14 cellular contexts compared by ENCODE assay signal in genomic region chr19:42514449-42514848, GRCh38. TPM values are rescaled to one million over a fixed set of nuclear protein-coding genes. Genes with fewer than 3 reads are reported as not detected.
A peak's percentile ranks its signal among the peaks of the same experiment; 100 is the strongest.
DNase-seq lines count a peak whose midpoint lies in the region; ATAC-seq and TF ChIP-seq lines count a peak whose summit lies in the region.
"Had no signal": no experiment of that assay in that cellular context is flagged by ENCODE, and none has a peak within 500 bp of the region (broad histone marks: within the 10 kb centered on the region; RNA-seq: fewer than 3 reads in every experiment).

No MANE protein-coding gene starts in this region.

- no peaks in the 10 kb centered on the region for H3K36me3 Mint-ChIP-seq in activated CD4-positive, alpha-beta T cell treated with anti-CD3 and anti-CD28 coated beads for 36 hours (ENCODE audit: low read depth)
- H3K36me3 Mint-ChIP-seq in activated naive CD4-positive, alpha-beta T cell treated with anti-CD3 and anti-CD28 coated beads, Interleukin-2, amount 10 ng/mL, durations not matched to agents 7 days and 5 days = peaks cover 56% of the 10 kb centered on the region

- H3K27me3 Mint-ChIP-seq in activated CD4-positive, alpha-beta T cell treated with anti-CD3 and anti-CD28 coated beads for 36 hours = no peaks in the 10 kb centered on the region
- no peaks in the 10 kb centered on the region for H3K27me3 Mint-ChIP-seq in activated naive CD4-positive, alpha-beta T cell treated with anti-CD3 and anti-CD28 coated beads, Interleukin-2, amount 10 ng/mL, durations not matched to agents 7 days and 5 days
- H3K27me3 Mint-ChIP-seq: CD8-positive, alpha-beta memory T cell had no signal

- peak; percentile 19 for DNase-seq in activated CD4-positive, alpha-beta T cell treated with anti-CD3 and anti-CD28 coated beads for 36 hours
- DNase-seq in activated CD4-positive, alpha-beta T cell treated with anti-CD3 and anti-CD28 coated beads for 4 hours = no peak
- no peak for DNase-seq in activated naive CD4-positive, alpha-beta T cell treated with anti-CD3 and anti-CD28 coated beads, Interleukin-2, amount 10 ng/mL, durations not matched to agents 7 days and 5 days
- no peak for DNase-seq in activated naive CD4-positive, alpha-beta T cell treated with anti-CD3 and anti-CD28 coated beads, Interleukin-2, amount 50 U/mL, for 16 hours
- DNase-seq in epithelial cell of esophagus (ENCODE audit: low read depth) (peak; percentile 36), LoVo (ENCODE audit: low spot score) (no peak), cerebellar nuclear complex (lab: John Stamatoyannopoulos, UW) (no peak)
- no peak for DNase-seq in effector CD4-positive, alpha-beta T cell
- DNase-seq: AML-193; CD8-positive, alpha-beta memory T cell; DMS 273 treated with DMSO at 0.1 percent for 48 hours; HCEC 1CT; HFFc6 had no signal

- H3K4me3 ChIP-seq in epithelial cell of esophagus (ENCODE audit: low read length) = no peak overlapping the region
- H3K4me3 ChIP-seq: BLaER1 had no signal

- CTCF ChIA-PET in activated CD4-positive, alpha-beta T cell treated with anti-CD3 and anti-CD28 coated beads for 36 hours (lab: Charles Lee) = interaction anchor here (0.8 to 6.6 kb wide), 3 partner anchors 15 to 63 kb away, joined by 3 to 22 read pairs (median 4); partner anchors contain the start of gene CEACAM1
- CTCF ChIA-PET in activated naive CD4-positive, alpha-beta T cell treated with anti-CD3 and anti-CD28 coated beads, Interleukin-2, amount 10 ng/mL, durations not matched to agents 7 days and 5 days (lab: Charles Lee) = no interaction called here

- no peaks in the 10 kb centered on the region for H3K9me3 Mint-ChIP-seq in activated CD4-positive, alpha-beta T cell treated with anti-CD3 and anti-CD28 coated beads for 36 hours (ENCODE audit: low read depth)
- H3K9me3 Mint-ChIP-seq in activated naive CD4-positive, alpha-beta T cell treated with anti-CD3 and anti-CD28 coated beads, Interleukin-2, amount 10 ng/mL, durations not matched to agents 7 days and 5 days = no peaks in the 10 kb centered on the region
- H3K9me3 Mint-ChIP-seq: CD8-positive, alpha-beta memory T cell; HFFc6 had no signal

- no peak overlapping the region for H3K27ac Mint-ChIP-seq in activated CD4-positive, alpha-beta T cell treated with anti-CD3 and anti-CD28 coated beads for 36 hours
- peak overlapping the region; percentile 55 for H3K27ac Mint-ChIP-seq in activated naive CD4-positive, alpha-beta T cell treated with anti-CD3 and anti-CD28 coated beads, Interleukin-2, amount 10 ng/mL, durations not matched to agents 7 days and 5 days
- H3K27ac Mint-ChIP-seq: CD8-positive, alpha-beta memory T cell; HFFc6 had no signal

- peak; percentile 67 for ATAC-seq in activated CD4-positive, alpha-beta T cell treated with anti-CD3 and anti-CD28 coated beads for 36 hours

- POLR2A ChIA-PET in activated CD4-positive, alpha-beta T cell treated with anti-CD3 and anti-CD28 coated beads for 36 hours (lab: Charles Lee) = no interaction called here

- H3K4me1 Mint-ChIP-seq in activated CD4-positive, alpha-beta T cell treated with anti-CD3 and anti-CD28 coated beads for 36 hours = peaks cover 24% of the 10 kb centered on the region
- peaks cover 40% of the 10 kb centered on the region for H3K4me1 Mint-ChIP-seq in activated naive CD4-positive, alpha-beta T cell treated with anti-CD3 and anti-CD28 coated beads, Interleukin-2, amount 10 ng/mL, durations not matched to agents 7 days and 5 days

- no peak overlapping the region for H3K4me3 Mint-ChIP-seq in activated CD4-positive, alpha-beta T cell treated with anti-CD3 and anti-CD28 coated beads for 36 hours
- no peak overlapping the region for H3K4me3 Mint-ChIP-seq in activated naive CD4-positive, alpha-beta T cell treated with anti-CD3 and anti-CD28 coated beads, Interleukin-2, amount 10 ng/mL, durations not matched to agents 7 days and 5 days
- H3K4me3 Mint-ChIP-seq: CD8-positive, alpha-beta memory T cell; HFFc6 had no signal

- intact Hi-C loops in activated CD4-positive, alpha-beta T cell treated with anti-CD3 and anti-CD28 coated beads for 36 hours (cut with DNase I, micrococcal nuclease) = no loop called here

- no peak for TF ChIP-seq CTCF in epithelial cell of esophagus (IDR thresholded peaks at IDR 0.05; ENCODE audit: insufficient read depth, low read depth, low read length, missing control alignments)

RNA-seq across cellular contexts. Expression of gene CEACAM1, which starts 13.8 kb away (rescaled TPM):
- 1 to 10 TPM; 2.0 to 3.6 TPM for total RNA-seq in activated CD4-positive, alpha-beta T cell treated with anti-CD3 and anti-CD28 coated beads for 36 hours
- total RNA-seq: HFFc6 had no signal

Comparison
In these comparisons a context has a peak if more than half of its experiments do, and no peak if none do; other contexts are left out.
1. DNase-seq: peak in activated CD4-positive, alpha-beta T cell treated with anti-CD3 and anti-CD28 coated beads for 36 hours (single experiment) and epithelial cell of esophagus (single experiment); none in activated CD4-positive, alpha-beta T cell treated with anti-CD3 and anti-CD28 coated beads for 4 hours (0 of 2), activated naive CD4-positive, alpha-beta T cell treated with anti-CD3 and anti-CD28 coated beads, Interleukin-2, amount 10 ng/mL, durations not matched to agents 7 days and 5 days (single experiment), activated naive CD4-positive, alpha-beta T cell treated with anti-CD3 and anti-CD28 coated beads, Interleukin-2, amount 50 U/mL, for 16 hours (single experiment), LoVo (single experiment), cerebellar nuclear complex (0 of 2) and effector CD4-positive, alpha-beta T cell (single experiment).